In the genomic region with DNA sequence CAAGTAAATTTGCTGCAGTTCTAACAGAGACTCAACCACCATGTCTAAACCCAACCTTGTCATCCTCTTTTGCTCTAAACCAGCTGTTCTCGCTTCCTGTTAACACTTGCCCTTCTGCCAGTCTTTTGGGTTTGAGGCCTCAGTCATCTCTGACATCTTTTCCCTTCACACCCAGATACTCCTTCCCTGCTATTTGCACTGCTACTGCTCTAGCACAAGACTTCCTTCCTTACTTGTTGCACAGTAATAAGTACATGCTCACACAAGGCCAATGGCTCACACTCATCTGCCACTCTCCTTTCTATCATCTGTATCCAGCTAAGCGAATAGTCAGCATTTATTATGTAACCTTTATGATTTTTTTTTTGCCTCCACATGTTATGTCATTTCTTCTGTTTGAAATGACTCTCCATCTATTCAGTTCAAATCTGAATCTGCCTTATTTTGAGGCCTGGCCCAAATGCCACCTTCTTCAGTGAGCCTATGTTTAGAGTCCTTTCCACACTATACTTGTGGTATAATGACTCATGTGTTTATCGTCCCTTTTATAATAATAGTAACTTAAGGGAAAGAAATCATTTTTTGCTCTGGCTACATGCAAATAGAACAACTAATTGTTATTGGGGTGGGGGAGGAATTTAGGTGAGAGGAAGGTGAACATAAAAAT, we compare ENCODE assay signal across 9 cellular contexts. TPM values are rescaled to one million over a fixed set of nuclear protein-coding genes. Genes with fewer than 3 reads are reported as not detected.
DNase-seq lines count a peak whose midpoint lies in the region; ATAC-seq and TF ChIP-seq lines count a peak whose summit lies in the region.
"Had no signal": no experiment of that assay in that cellular context is flagged by ENCODE, and none has a peak within 500 bp of the region (broad histone marks: within the 10 kb centered on the region; RNA-seq: fewer than 3 reads in every experiment).

No MANE protein-coding gene starts in this region.

- peaks cover 0 to 32% (median 2%) of the 10 kb centered on the region in 6 donors for H3K36me3 ChIP-seq in spleen
- H3K36me3 ChIP-seq in body of pancreas (replicated peaks in 1 of 2; ENCODE audit: insufficient read depth in 1 of 2, low read depth in 2 of 2) = peaks cover 0 to 10% of the 10 kb centered on the region in 2 donors

- TF ChIP-seq CTCF in spleen (IDR thresholded peaks at IDR 0.05 in 8 of 11, conservative IDR thresholded peaks at IDR 0.05 in 3 of 11) (no peak), body of pancreas (IDR thresholded peaks at IDR 0.05) (no peak)

- no peaks in the 10 kb centered on the region for H3K27me3 ChIP-seq in spleen (replicated peaks in 1 of 7)
- H3K27me3 ChIP-seq in body of pancreas = no peaks in the 10 kb centered on the region

- H3K27ac Mint-ChIP-seq in activated naive CD4-positive, alpha-beta T cell treated with anti-CD3 and anti-CD28 coated beads, Interleukin-2, amount 50 U/mL, for 24 hours = peak overlapping the region; percentile 76
- H3K27ac Mint-ChIP-seq in T-helper 1 cell treated with Interleukin-12 subunit alpha and Interleukin-12 subunit beta and Interleukin-4 antibody, amounts not matched to agents 30 μg/mL and 1 μg/mL, for 36 hours = peak overlapping the region; percentile 0

- H3K4me3 ChIP-seq in spleen (no peak overlapping the region), body of pancreas (no peak overlapping the region)
- H3K4me3 ChIP-seq: lung had no signal

- peak; percentile 72 for ATAC-seq in HG02973 (IDR thresholded peaks at IDR 0.05; ENCODE audit: unreplicated experiment)
- ATAC-seq in body of pancreas = no peak

- H3K27me3 Mint-ChIP-seq in activated naive CD4-positive, alpha-beta T cell treated with anti-CD3 and anti-CD28 coated beads, Interleukin-2, amount 50 U/mL, for 24 hours = no peaks in the 10 kb centered on the region
- H3K27me3 Mint-ChIP-seq in T-helper 1 cell treated with Interleukin-12 subunit alpha and Interleukin-12 subunit beta and Interleukin-4 antibody, amounts not matched to agents 30 μg/mL and 1 μg/mL, for 36 hours (ENCODE audit: low read depth) = no peaks in the 10 kb centered on the region

- H3K9me3 ChIP-seq in spleen (no peaks in the 10 kb centered on the region), body of pancreas (no peaks in the 10 kb centered on the region)

- H3K36me3 Mint-ChIP-seq in activated naive CD4-positive, alpha-beta T cell treated with anti-CD3 and anti-CD28 coated beads, Interleukin-2, amount 50 U/mL, for 24 hours = peaks cover 13% of the 10 kb centered on the region
- peaks cover 3% of the 10 kb centered on the region for H3K36me3 Mint-ChIP-seq in T-helper 1 cell treated with Interleukin-12 subunit alpha and Interleukin-12 subunit beta and Interleukin-4 antibody, amounts not matched to agents 30 μg/mL and 1 μg/mL, for 36 hours (ENCODE audit: low read depth)

- DNase-seq in activated naive CD4-positive, alpha-beta T cell (lab: John Stamatoyannopoulos, UW) = no peak
- DNase-seq in spleen (no peak), body of pancreas (no peak), NCI-H1436 (lab: John Stamatoyannopoulos, UW) (no peak), NCI-H526 treated with DMSO at 0.1 percent for 48 hours (lab: John Stamatoyannopoulos, UW) (no peak)

- peaks cover 5 to 31% (median 19%) of the 10 kb centered on the region in 6 donors for H3K4me1 ChIP-seq in spleen
- H3K4me1 ChIP-seq in body of pancreas = no peaks in the 10 kb centered on the region

- TF ChIP-seq POLR2A in spleen (IDR thresholded peaks at IDR 0.05) (no peak), body of pancreas (IDR thresholded peaks at IDR 0.05) (no peak)

- WGBS in spleen, 5 donors = 67 to 83% (median 70%) methylated on average over 3 of the region's 3 CpGs
- 86 to 91% methylated on average over 3 of the region's 3 CpGs for WGBS in body of pancreas, 2 donors

- H3K27ac ChIP-seq in spleen (peak overlapping the region; percentile 1 to 50 (median 39)), body of pancreas (no peak overlapping the region)

- H3K4me1 Mint-ChIP-seq in activated naive CD4-positive, alpha-beta T cell treated with anti-CD3 and anti-CD28 coated beads, Interleukin-2, amount 50 U/mL, for 24 hours = peaks cover 29% of the 10 kb centered on the region
- H3K4me1 Mint-ChIP-seq in T-helper 1 cell treated with Interleukin-12 subunit alpha and Interleukin-12 subunit beta and Interleukin-4 antibody, amounts not matched to agents 30 μg/mL and 1 μg/mL, for 36 hours (ENCODE audit: low read depth) = peaks cover 17% of the 10 kb centered on the region

- no peaks in the 10 kb centered on the region for H3K9me3 Mint-ChIP-seq in activated naive CD4-positive, alpha-beta T cell treated with anti-CD3 and anti-CD28 coated beads, Interleukin-2, amount 50 U/mL, for 24 hours
- no peaks in the 10 kb centered on the region for H3K9me3 Mint-ChIP-seq in T-helper 1 cell treated with Interleukin-12 subunit alpha and Interleukin-12 subunit beta and Interleukin-4 antibody, amounts not matched to agents 30 μg/mL and 1 μg/mL, for 36 hours

- H3K4me3 Mint-ChIP-seq in activated naive CD4-positive, alpha-beta T cell treated with anti-CD3 and anti-CD28 coated beads, Interleukin-2, amount 50 U/mL, for 24 hours = peak overlapping the region; percentile 27
- no peak overlapping the region for H3K4me3 Mint-ChIP-seq in T-helper 1 cell treated with Interleukin-12 subunit alpha and Interleukin-12 subunit beta and Interleukin-4 antibody, amounts not matched to agents 30 μg/mL and 1 μg/mL, for 36 hours

- intact Hi-C loops in spleen (cut with DNase I; ENCODE audit: low total_unique reads) = no loop called here
- intact Hi-C loops in body of pancreas (cut with DNase I) = no loop called here

RNA-seq across cellular contexts. Expression of a gene that starts 22.5 kb away (rescaled TPM):
- total RNA-seq in spleen = 1 to 10 TPM in 3 of 7 donors, under 1 TPM in 3, not detected in 1; 0.85 to 1.8 (median 1.0) TPM
- under 1 TPM in 1 of 3 donors, not detected in 2; 0.22 TPM for polyA plus RNA-seq in spleen
- under 1 TPM; 0.52 to 0.99 TPM for total RNA-seq in body of pancreas

Comparison
In these comparisons a context has a peak if more than half of its experiments do, and no peak if none do; other contexts are left out.
1. H3K27ac ChIP-seq: peak in spleen (8 of 8); none in body of pancreas (0 of 4).